Comparison of ENCODE assay signal across 20 cellular contexts in the genomic region with DNA sequence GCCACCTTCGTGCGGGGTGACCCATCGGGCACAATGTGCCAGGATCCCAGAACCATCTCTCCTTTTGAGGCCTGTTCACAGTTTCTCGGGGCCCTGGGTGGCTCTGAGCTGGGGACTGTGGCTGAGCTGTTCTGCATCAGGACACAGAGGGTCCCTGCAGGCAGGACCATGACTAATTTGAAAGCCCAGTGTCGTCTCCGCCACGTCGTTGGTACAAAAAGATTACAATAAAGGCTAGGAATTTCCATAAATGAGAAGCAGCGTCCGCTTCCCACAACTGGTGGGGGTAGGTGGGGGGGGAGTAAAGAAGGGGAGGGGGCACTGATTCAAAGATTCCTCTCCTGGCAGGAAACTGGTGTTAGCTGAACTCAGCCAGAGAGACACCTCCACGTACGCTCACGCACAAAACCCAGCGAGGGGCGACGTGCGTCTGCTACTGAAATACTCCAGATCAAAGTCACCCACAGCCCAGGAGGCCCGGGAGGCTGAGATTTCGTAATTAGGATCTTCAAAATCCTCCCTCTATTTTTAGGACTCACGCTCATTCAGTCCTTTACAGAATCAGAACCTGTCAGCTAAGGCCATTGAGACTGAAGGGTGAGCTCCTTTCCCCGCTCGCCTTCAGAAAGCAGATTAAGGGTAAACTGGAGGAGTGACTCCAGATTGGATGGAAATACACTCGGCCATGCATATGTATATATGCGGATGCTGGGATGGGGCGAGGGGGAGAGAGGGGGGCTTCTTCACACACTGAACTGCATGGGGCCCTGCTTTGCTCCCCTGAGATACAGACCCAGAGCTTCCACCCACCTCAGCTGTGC. TPM values are rescaled to one million over a fixed set of nuclear protein-coding genes. Genes with fewer than 3 reads are reported as not detected.
DNase-seq lines count a peak whose midpoint lies in the region; ATAC-seq and TF ChIP-seq lines count a peak whose summit lies in the region.
"Had no signal": no experiment of that assay in that cellular context is flagged by ENCODE, and none has a peak within 500 bp of the region (broad histone marks: within the 10 kb centered on the region; RNA-seq: fewer than 3 reads in every experiment).

No MANE protein-coding gene starts in this region.

- H3K4me3 ChIP-seq in NT2/D1 (ENCODE audit: insufficient read length, low read depth): no peak overlapping the region
- H3K4me3 ChIP-seq in esophagus muscularis mucosa: peak overlapping the region; percentile 15 to 38 (median 32)
- H3K4me3 ChIP-seq in iPS-20b (ENCODE audit: low read length): peak overlapping the region; percentile 37; the same call in 1 of the 2 replicates
- no peak overlapping the region for H3K4me3 ChIP-seq in smooth muscle cell
- H3K4me3 ChIP-seq: left lung had no signal

- H3K27ac ChIP-seq in esophagus muscularis mucosa (replicated peaks in 1 of 4) (peak overlapping the region; percentile 92 to 95 (median 92)), iPS-20b (ENCODE audit: low read length) (no peak overlapping the region), smooth muscle cell (ENCODE audit: low read depth) (no peak overlapping the region)
- H3K27ac ChIP-seq: left lung, RWPE1 had no signal

- WGBS in esophagus muscularis mucosa: 66% methylated on average over 25 of the region's 25 CpGs
- WGBS in smooth muscle cell (ENCODE audit: low lambda C conversion rate): 31% methylated on average over 25 of the region's 25 CpGs

- H3K27me3 Mint-ChIP-seq in activated naive CD4-positive, alpha-beta T cell treated with anti-CD3 and anti-CD28 coated beads, Interleukin-2, amount 10 ng/mL, durations not matched to agents 7 days and 5 days: peaks cover 17% of the 10 kb centered on the region

- TF ChIP-seq POLR2A in esophagus muscularis mucosa (IDR thresholded peaks at IDR 0.05; ENCODE audit: low read depth): no peak

- H3K27ac Mint-ChIP-seq in activated naive CD4-positive, alpha-beta T cell treated with anti-CD3 and anti-CD28 coated beads, Interleukin-2, amount 10 ng/mL, durations not matched to agents 7 days and 5 days: no peak overlapping the region
- H3K27ac Mint-ChIP-seq: naive B cell; stimulated activated effector memory CD8-positive, alpha-beta T cell treated with anti-CD3 and anti-CD28 coated beads, Interleukin-12 subunit alpha, Interleukin-12 subunit beta, amount 100 ng/mL, for 72 hours; T-helper 1 cell treated with Interleukin-12 subunit alpha and Interleukin-12 subunit beta and Interleukin-4 antibody, amounts not matched to agents 30 μg/mL and 1 μg/mL, for 36 hours had no signal

- ATAC-seq in GM18870 (IDR thresholded peaks at IDR 0.05; ENCODE audit: unreplicated experiment): no peak
- ATAC-seq: left lung; sciatic nerve; stimulated activated effector memory CD8-positive, alpha-beta T cell treated with anti-CD3 and anti-CD28 coated beads, Interleukin-12 subunit alpha, Interleukin-12 subunit beta, amount 100 ng/mL, for 72 hours had no signal

- no peaks in the 10 kb centered on the region for H3K9me3 Mint-ChIP-seq in activated naive CD4-positive, alpha-beta T cell treated with anti-CD3 and anti-CD28 coated beads, Interleukin-2, amount 10 ng/mL, durations not matched to agents 7 days and 5 days
- H3K9me3 Mint-ChIP-seq: naive B cell; stimulated activated effector memory CD8-positive, alpha-beta T cell treated with anti-CD3 and anti-CD28 coated beads, Interleukin-12 subunit alpha, Interleukin-12 subunit beta, amount 100 ng/mL, for 72 hours; T-helper 1 cell treated with Interleukin-12 subunit alpha and Interleukin-12 subunit beta and Interleukin-4 antibody, amounts not matched to agents 30 μg/mL and 1 μg/mL, for 36 hours had no signal

- H3K4me2 ChIP-seq in smooth muscle cell: peak overlapping the region; percentile 60

- CTCF ChIA-PET in activated naive CD4-positive, alpha-beta T cell treated with anti-CD3 and anti-CD28 coated beads, Interleukin-2, amount 10 ng/mL, durations not matched to agents 7 days and 5 days (lab: Charles Lee): no interaction called here

- H3K27me3 ChIP-seq in NT2/D1 (ENCODE audit: insufficient read depth, insufficient read length) (no peaks in the 10 kb centered on the region), esophagus muscularis mucosa (no peaks in the 10 kb centered on the region), iPS-20b (ENCODE audit: insufficient read depth, low read length) (peaks cover 64% of the 10 kb centered on the region), smooth muscle cell (ENCODE audit: low read depth) (peaks cover 18% of the 10 kb centered on the region)

- H3K36me3 ChIP-seq in NT2/D1 (ENCODE audit: insufficient read depth, insufficient read length, low read length) (peaks cover 23% of the 10 kb centered on the region), esophagus muscularis mucosa (no peaks in the 10 kb centered on the region), iPS-20b (ENCODE audit: insufficient read depth, low read depth, low read length) (no peaks in the 10 kb centered on the region), smooth muscle cell (ENCODE audit: low read depth) (no peaks in the 10 kb centered on the region)
- H3K36me3 ChIP-seq: left lung had no signal

- H3K9me3 ChIP-seq in NT2/D1 (ENCODE audit: insufficient read depth, low read length) (no peaks in the 10 kb centered on the region), esophagus muscularis mucosa (no peaks in the 10 kb centered on the region), iPS-20b (ENCODE audit: insufficient read depth, low read depth, low read length) (no peaks in the 10 kb centered on the region), smooth muscle cell (replicated peaks; ENCODE audit: low read depth) (no peaks in the 10 kb centered on the region)
- H3K9me3 ChIP-seq: left lung had no signal

- TF ChIP-seq EP300 in esophagus muscularis mucosa (IDR thresholded peaks at IDR 0.05): no peak

- H3F3A ChIP-seq in smooth muscle cell (ENCODE audit: low read depth): no peaks in the 10 kb centered on the region

- DNase-seq in NT2/D1 (ENCODE audit: low read depth, low spot score) (no peak), esophagus muscularis mucosa (ENCODE audit: extremely low spot score) (no peak), smooth muscle cell (lab: John Stamatoyannopoulos, UW; ENCODE audit: unreplicated experiment) (no peak), NCI-H187 (lab: John Stamatoyannopoulos, UW) (no peak), SKM-1 (lab: John Stamatoyannopoulos, UW; ENCODE audit: unreplicated experiment) (no peak)
- no peak for DNase-seq in activated naive CD4-positive, alpha-beta T cell treated with anti-CD3 and anti-CD28 coated beads, Interleukin-2, amount 10 ng/mL, durations not matched to agents 7 days and 5 days
- DNase-seq: activated CD4-positive, CD25-positive, alpha-beta regulatory T cell treated with anti-CD3 and anti-CD28 coated beads, Interleukin-2, amount 50 U/mL, for 72 hours; activated gamma-delta T cell treated with Interleukin-2 at 50 U/mL for 16 hours; central memory CD4-positive, alpha-beta T cell; hippocampal formation; left lung; naive B cell; NCI-H1694 treated with DMSO at 0.1 percent for 48 hours; NCI-H526 treated with DMSO at 0.1 percent for 48 hours had no signal

- H3K4me1 ChIP-seq in NT2/D1 (ENCODE audit: insufficient read depth, insufficient read length): peaks cover 7% of the 10 kb centered on the region
- H3K4me1 ChIP-seq in esophagus muscularis mucosa: peaks cover 23 to 88% (median 80%) of the 10 kb centered on the region in 4 donors
- H3K4me1 ChIP-seq in iPS-20b (ENCODE audit: insufficient read depth, low read length): peaks cover 52% of the 10 kb centered on the region; the same call in 1 of the 2 replicates
- peaks cover 58% of the 10 kb centered on the region for H3K4me1 ChIP-seq in smooth muscle cell (ENCODE audit: low read depth)
- H3K4me1 ChIP-seq: left lung had no signal

- H2AFZ ChIP-seq in smooth muscle cell (ENCODE audit: low read depth): no peak overlapping the region

- no peak overlapping the region for H3K4me3 Mint-ChIP-seq in activated naive CD4-positive, alpha-beta T cell treated with anti-CD3 and anti-CD28 coated beads, Interleukin-2, amount 10 ng/mL, durations not matched to agents 7 days and 5 days
- H3K4me3 Mint-ChIP-seq: naive B cell; stimulated activated effector memory CD8-positive, alpha-beta T cell treated with anti-CD3 and anti-CD28 coated beads, Interleukin-12 subunit alpha, Interleukin-12 subunit beta, amount 100 ng/mL, for 72 hours; T-helper 1 cell treated with Interleukin-12 subunit alpha and Interleukin-12 subunit beta and Interleukin-4 antibody, amounts not matched to agents 30 μg/mL and 1 μg/mL, for 36 hours had no signal

- H3K36me3 Mint-ChIP-seq in activated naive CD4-positive, alpha-beta T cell treated with anti-CD3 and anti-CD28 coated beads, Interleukin-2, amount 10 ng/mL, durations not matched to agents 7 days and 5 days: no peaks in the 10 kb centered on the region
- H3K36me3 Mint-ChIP-seq: naive B cell; stimulated activated effector memory CD8-positive, alpha-beta T cell treated with anti-CD3 and anti-CD28 coated beads, Interleukin-12 subunit alpha, Interleukin-12 subunit beta, amount 100 ng/mL, for 72 hours had no signal

- no peak for TF ChIP-seq CTCF in esophagus muscularis mucosa (IDR thresholded peaks at IDR 0.05)
- TF ChIP-seq CTCF in smooth muscle cell (IDR thresholded peaks at IDR 0.05; ENCODE audit: borderline replicate concordance, insufficient read depth, poor library complexity, severe bottlenecking): no peak

- H3K9ac ChIP-seq in NT2/D1 (ENCODE audit: insufficient read length, low read depth): peak overlapping the region; percentile 5
- peak overlapping the region; percentile 32; the same call in 1 of the 2 replicates for H3K9ac ChIP-seq in iPS-20b (ENCODE audit: low read depth, low read length)
- H3K9ac ChIP-seq in smooth muscle cell (ENCODE audit: low read depth): no peak overlapping the region

- intact Hi-C loops in esophagus muscularis mucosa (cut with DNase I): no loop called here

- peaks cover 40% of the 10 kb centered on the region for H4K20me1 ChIP-seq in smooth muscle cell (ENCODE audit: low read depth)

- H3K4me1 Mint-ChIP-seq in activated naive CD4-positive, alpha-beta T cell treated with anti-CD3 and anti-CD28 coated beads, Interleukin-2, amount 10 ng/mL, durations not matched to agents 7 days and 5 days: no peaks in the 10 kb centered on the region
- H3K4me1 Mint-ChIP-seq: naive B cell; stimulated activated effector memory CD8-positive, alpha-beta T cell treated with anti-CD3 and anti-CD28 coated beads, Interleukin-12 subunit alpha, Interleukin-12 subunit beta, amount 100 ng/mL, for 72 hours had no signal

- H3K79me2 ChIP-seq in smooth muscle cell (ENCODE audit: low read depth): no peaks in the 10 kb centered on the region

RNA-seq across cellular contexts. Expression of gene MN1, which starts 10.9 kb away (rescaled TPM):
- total RNA-seq in esophagus muscularis mucosa: 10 to 100 TPM; 16.2 to 47.3 (median 29.0) TPM
- total RNA-seq in smooth muscle cell: 3.3 and 4.3 TPM in 2 replicates
- 0.98 and 1.4 TPM in 2 replicates for polyA plus RNA-seq in smooth muscle cell

Comparison
In these comparisons a context has a peak if more than half of its experiments do, and no peak if none do; other contexts are left out.
1. H3K4me3 ChIP-seq: peak in esophagus muscularis mucosa (4 of 4) and iPS-20b (single experiment); none in NT2/D1 (single experiment) and smooth muscle cell (single experiment).
2. H3K27ac ChIP-seq: peak in esophagus muscularis mucosa (4 of 4); none in iPS-20b (single experiment) and smooth muscle cell (single experiment).